In the genomic region with DNA sequence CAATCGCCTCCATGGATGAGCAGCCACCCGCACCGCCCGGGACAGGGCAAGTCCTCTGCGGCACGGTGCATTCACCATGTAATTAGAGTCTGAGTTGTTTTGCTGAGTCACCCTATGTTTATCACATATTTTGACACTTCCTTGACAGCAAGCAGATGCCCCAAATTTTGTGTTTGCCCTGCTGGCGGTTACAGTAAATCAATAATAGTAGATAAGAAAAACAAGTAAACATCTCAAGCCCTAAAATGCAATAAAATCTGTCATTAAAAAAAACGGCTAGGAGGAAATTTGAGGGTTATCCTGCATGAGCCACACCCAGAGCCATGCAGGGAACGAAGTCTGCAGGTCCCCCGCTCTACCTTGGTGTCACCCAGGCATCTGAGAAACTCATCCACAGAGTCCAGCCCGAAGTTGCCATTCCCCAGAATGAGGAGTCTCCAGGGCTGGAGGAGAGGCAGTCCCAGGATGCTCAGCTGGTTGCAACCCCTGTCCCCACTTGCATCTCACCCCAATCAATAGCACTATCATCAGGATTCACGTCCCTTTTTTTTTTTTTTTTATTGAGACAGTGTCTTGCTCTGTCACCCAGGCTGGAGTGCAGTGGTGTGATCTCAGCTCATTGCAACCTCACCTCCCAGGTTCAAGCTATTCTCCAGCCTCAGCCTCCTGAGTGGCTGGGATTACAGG, we compare ENCODE assay signal across 9 cellular contexts. TPM values are rescaled to one million over a fixed set of nuclear protein-coding genes. Genes with fewer than 3 reads are reported as not detected.
DNase-seq lines count a peak whose midpoint lies in the region; ATAC-seq and TF ChIP-seq lines count a peak whose summit lies in the region.
"Had no signal": no experiment of that assay in that cellular context is flagged by ENCODE, and none has a peak within 500 bp of the region (broad histone marks: within the 10 kb centered on the region; RNA-seq: fewer than 3 reads in every experiment).

No MANE protein-coding gene starts in this region.

- no peaks in the 10 kb centered on the region for H3K9me3 Mint-ChIP-seq in activated T-helper 17 cell treated with anti-CD3 and anti-CD28 coated beads, Interleukin-2, amount 50 U/mL, for 72 hours

- H4K20me1 ChIP-seq in KMS-11 (ENCODE audit: insufficient read depth) = no peaks in the 10 kb centered on the region

- no peak overlapping the region for H3K4me3 ChIP-seq in KMS-11 (IDR thresholded peaks at IDR 0.05; ENCODE audit: insufficient read depth, low read depth, low read length)
- H3K4me3 ChIP-seq in foreskin fibroblast (ENCODE audit: low read depth in 1 of 2, low read length in 2 of 2) = no peak overlapping the region
- H3K4me3 ChIP-seq: prostate gland had no signal

- H3K4me1 Mint-ChIP-seq in activated T-helper 17 cell treated with anti-CD3 and anti-CD28 coated beads, Interleukin-2, amount 50 U/mL, for 72 hours = peaks cover 25% of the 10 kb centered on the region

- no peaks in the 10 kb centered on the region for H3K27me3 ChIP-seq in KMS-11 (ENCODE audit: insufficient read depth, low read depth)

- peak overlapping the region; percentile 60 for H3K4me3 Mint-ChIP-seq in activated T-helper 17 cell treated with anti-CD3 and anti-CD28 coated beads, Interleukin-2, amount 50 U/mL, for 72 hours

- peak; percentile 15 for DNase-seq in COR-L47 (lab: John Stamatoyannopoulos, UW)
- DNase-seq in lung microvascular endothelial cell (ENCODE audit: low read depth in 2 of 2) = peak; percentile 8 to 35
- DNase-seq in foreskin fibroblast = no peak
- DNase-seq in NCI-H226 = no peak
- no peak for DNase-seq in substantia nigra (lab: John Stamatoyannopoulos, UW)

- H3K4me2 ChIP-seq in KMS-11 = no peak overlapping the region

- H3K27ac Mint-ChIP-seq in activated T-helper 17 cell treated with anti-CD3 and anti-CD28 coated beads, Interleukin-2, amount 50 U/mL, for 72 hours = peak overlapping the region; percentile 88

- H2AFZ ChIP-seq in KMS-11 (ENCODE audit: low read depth) = peak overlapping the region; percentile 41; the same call in 1 of the 2 replicates

- no peaks in the 10 kb centered on the region for H3K36me3 Mint-ChIP-seq in activated T-helper 17 cell treated with anti-CD3 and anti-CD28 coated beads, Interleukin-2, amount 50 U/mL, for 72 hours (ENCODE audit: low read depth)

- no peak overlapping the region for H3K9ac ChIP-seq in KMS-11

- H3K27ac ChIP-seq in KMS-11 (no peak overlapping the region), substantia nigra (ENCODE audit: low read depth, low read length, poor library complexity, severe bottlenecking) (no peak overlapping the region)
- H3K27ac ChIP-seq: prostate gland had no signal

- TF ChIP-seq CTCF in KMS-11 (conservative IDR thresholded peaks at IDR 0.05; ENCODE audit: low read depth, low read length) (no peak), foreskin fibroblast (IDR thresholded peaks at IDR 0.05; ENCODE audit: low read depth, low read length) (no peak)

- no peaks in the 10 kb centered on the region for H3K36me3 ChIP-seq in KMS-11 (ENCODE audit: insufficient read depth)
- H3K36me3 ChIP-seq: prostate gland had no signal

- no peaks in the 10 kb centered on the region for H3K79me2 ChIP-seq in KMS-11 (ENCODE audit: insufficient read depth, low read depth)

- peaks cover 7% of the 10 kb centered on the region for H3K4me1 ChIP-seq in KMS-11 (ENCODE audit: low read depth, poor library complexity, severe bottlenecking)

- no peaks in the 10 kb centered on the region for H3K27me3 Mint-ChIP-seq in activated T-helper 17 cell treated with anti-CD3 and anti-CD28 coated beads, Interleukin-2, amount 50 U/mL, for 72 hours

- peak; percentile 88 for ATAC-seq in activated T-helper 17 cell treated with anti-CD3 and anti-CD28 coated beads, Interleukin-2, amount 50 U/mL, for 72 hours (replicated peaks)
- ATAC-seq in HG03135 (IDR thresholded peaks at IDR 0.05; ENCODE audit: unreplicated experiment) = no peak

RNA-seq across cellular contexts. Expression of a gene that starts 16.5 kb away (rescaled TPM):
- 1 to 10 TPM; 1.4 to 2.5 TPM for total RNA-seq in activated T-helper 17 cell treated with anti-CD3 and anti-CD28 coated beads, Interleukin-2, amount 50 U/mL, for 72 hours
- not detected in 2 replicates for total RNA-seq in lung microvascular endothelial cell

RNA-seq across cellular contexts. Expression of a gene that starts 50.7 kb away (rescaled TPM):
- 1 to 10 TPM; 7.3 to 7.4 TPM for total RNA-seq in activated T-helper 17 cell treated with anti-CD3 and anti-CD28 coated beads, Interleukin-2, amount 50 U/mL, for 72 hours
- 112 and 221 TPM in 2 replicates for total RNA-seq in lung microvascular endothelial cell

Comparison
In these comparisons a context has a peak if more than half of its experiments do, and no peak if none do; other contexts are left out.
1. DNase-seq: peak in COR-L47 (single experiment) and lung microvascular endothelial cell (2 of 2); none in foreskin fibroblast (0 of 2), NCI-H226 (single experiment) and substantia nigra (0 of 49).
2. RNA of a gene that starts 50.7 kb away (total RNA-seq): 112 to 221 TPM in lung microvascular endothelial cell; 7.3 to 7.4 TPM in activated T-helper 17 cell treated with anti-CD3 and anti-CD28 coated beads, Interleukin-2, amount 50 U/mL, for 72 hours; every median in the first group is over 10 times any median in the second.